In genomic region chr3:108477511-108478147, GRCh38 we compare ENCODE assay signal across 8 cellular contexts. TPM values are rescaled to one million over a fixed set of nuclear protein-coding genes. Genes with fewer than 3 reads are reported as not detected.
A peak's percentile ranks its signal among the peaks of the same experiment; 100 is the strongest.
DNase-seq lines count a peak whose midpoint lies in the region; FAIRE-seq and TF ChIP-seq lines count a peak whose summit lies in the region.

No MANE protein-coding gene starts in this region.

- no peak overlapping the region for H2AFZ ChIP-seq in astrocyte (ENCODE audit: low read depth, low read length)

- H3K27me3 ChIP-seq in astrocyte (ENCODE audit: insufficient read depth, low read length): no peaks in the 10 kb centered on the region
- H3K27me3 ChIP-seq in iPS DF 6.9 (ENCODE audit: control insufficient read depth, insufficient read depth, low read length): no peaks in the 10 kb centered on the region

- H3K36me3 ChIP-seq in astrocyte (ENCODE audit: insufficient read depth, low read length) (no peaks in the 10 kb centered on the region), iPS DF 6.9 (ENCODE audit: control insufficient read depth, insufficient read depth, low read length) (no peaks in the 10 kb centered on the region)

- H3K27ac Mint-ChIP-seq in HFFc6 (no peak overlapping the region), astrocyte (ENCODE audit: unreplicated experiment) (no peak overlapping the region)
- no peak overlapping the region for H3K27ac Mint-ChIP-seq in T-helper 2 cell treated with Interferon-gamma antibody and Interleukin-4, amounts not matched to agents 5 μg/mL and 100 μg/mL, for 36 hours

- H3K27me3 Mint-ChIP-seq in HFFc6 (ENCODE audit: insufficient read depth) (no peaks in the 10 kb centered on the region), astrocyte (ENCODE audit: low read depth, unreplicated experiment) (no peaks in the 10 kb centered on the region)
- H3K27me3 Mint-ChIP-seq in T-helper 2 cell treated with Interferon-gamma antibody and Interleukin-4, amounts not matched to agents 5 μg/mL and 100 μg/mL, for 36 hours (ENCODE audit: low read depth): peaks cover 7% of the 10 kb centered on the region

- no peaks in the 10 kb centered on the region for H3K79me2 ChIP-seq in astrocyte (ENCODE audit: insufficient read depth, low read length)

- H3K4me3 ChIP-seq in astrocyte (ENCODE audit: insufficient read depth, low read depth, low read length) (no peak overlapping the region), iPS DF 6.9 (ENCODE audit: low read length) (no peak overlapping the region)

- FAIRE-seq in astrocyte (lab: Jason Lieb, UNC): peak; percentile 80

- WGBS in iPS DF 6.9 (ENCODE audit: insufficient coverage, insufficient read length): no CpG with 5 or more reads among the region's 4 CpGs

- H3K27ac ChIP-seq in astrocyte (ENCODE audit: low read depth, low read length) (no peak overlapping the region), iPS DF 6.9 (ENCODE audit: low read length) (no peak overlapping the region)

- H3K4me2 ChIP-seq in astrocyte (ENCODE audit: low read length): no peak overlapping the region

- H3K36me3 Mint-ChIP-seq in HFFc6 (ENCODE audit: low read depth): no peaks in the 10 kb centered on the region
- no peaks in the 10 kb centered on the region for H3K36me3 Mint-ChIP-seq in T-helper 2 cell treated with Interferon-gamma antibody and Interleukin-4, amounts not matched to agents 5 μg/mL and 100 μg/mL, for 36 hours (ENCODE audit: low read depth)
- H3K36me3 Mint-ChIP-seq in astrocyte (ENCODE audit: low read depth, unreplicated experiment): no peaks in the 10 kb centered on the region

- no peaks in the 10 kb centered on the region for H4K20me1 ChIP-seq in astrocyte (ENCODE audit: insufficient read depth, low read length)

- peak; percentile 32 for DNase-seq in ELF-1 (ENCODE audit: low read depth, low spot score)
- DNase-seq in HFFc6: peak; percentile 46
- DNase-seq in NCI-H1930 (lab: John Stamatoyannopoulos, UW): peak; percentile 8 to 27
- DNase-seq in T-helper 2 cell treated with Interferon-gamma antibody and Interleukin-4, amounts not matched to agents 5 μg/mL and 100 μg/mL, for 36 hours (ENCODE audit: low spot score): peak; percentile 29
- peak; percentile 51 for DNase-seq in astrocyte (ENCODE audit: low read depth)
- peak; percentile 31 for DNase-seq in iPS DF 6.9 (ENCODE audit: low read depth, low spot score)
- peak; percentile 16 to 41 for DNase-seq in stimulated activated CD4-positive, alpha-beta T cell treated with anti-CD3 and anti-CD28 coated beads, Interleukin-15, amount 100 ng/mL, for 48 hours (ENCODE audit: low read depth in 2 of 2)
- DNase-seq in cerebellar nuclear complex (lab: John Stamatoyannopoulos, UW): no peak

- H3K4me3 Mint-ChIP-seq in HFFc6 (no peak overlapping the region), astrocyte (ENCODE audit: unreplicated experiment) (no peak overlapping the region)
- H3K4me3 Mint-ChIP-seq in T-helper 2 cell treated with Interferon-gamma antibody and Interleukin-4, amounts not matched to agents 5 μg/mL and 100 μg/mL, for 36 hours: no peak overlapping the region

- no peak overlapping the region for H3K9ac ChIP-seq in astrocyte (ENCODE audit: low read length)

- H3K4me1 ChIP-seq in astrocyte (ENCODE audit: insufficient read depth, low read length) (peaks cover 4% of the 10 kb centered on the region), iPS DF 6.9 (ENCODE audit: control insufficient read depth, insufficient read depth, low read length) (no peaks in the 10 kb centered on the region)

- TF ChIP-seq CTCF in HFFc6 (IDR thresholded peaks at IDR 0.05) (peak; percentile 89), astrocyte (IDR thresholded peaks at IDR 0.05; ENCODE audit: insufficient read depth, low read depth, low read length) (peak; percentile 70)

- H3K9me3 Mint-ChIP-seq in HFFc6 (no peaks in the 10 kb centered on the region), astrocyte (ENCODE audit: unreplicated experiment) (no peaks in the 10 kb centered on the region)
- H3K9me3 Mint-ChIP-seq in T-helper 2 cell treated with Interferon-gamma antibody and Interleukin-4, amounts not matched to agents 5 μg/mL and 100 μg/mL, for 36 hours: no peaks in the 10 kb centered on the region

- H3K4me1 Mint-ChIP-seq in HFFc6 (ENCODE audit: low read depth) (peaks cover 51% of the 10 kb centered on the region), astrocyte (ENCODE audit: low read depth, unreplicated experiment) (peaks cover 2% of the 10 kb centered on the region)
- H3K4me1 Mint-ChIP-seq in T-helper 2 cell treated with Interferon-gamma antibody and Interleukin-4, amounts not matched to agents 5 μg/mL and 100 μg/mL, for 36 hours (ENCODE audit: low read depth): no peaks in the 10 kb centered on the region

- H3K9me3 ChIP-seq in astrocyte (ENCODE audit: insufficient read depth, low read depth, low read length) (no peaks in the 10 kb centered on the region), iPS DF 6.9 (ENCODE audit: control insufficient read depth, insufficient read depth, low read length) (no peaks in the 10 kb centered on the region)

RNA-seq across cellular contexts. Expression of gene MYH15, which starts 32.8 kb away (rescaled TPM):
- total RNA-seq in HFFc6 (2021; fragmentation: NEBNext Ultra II Directional; extraction: Animal tissue kit (Norgen Biotek cat#: 25700)): under 1 TPM; 0.19 to 0.59 (median 0.31) TPM
- 0.36 and 0.59 TPM in 2 replicates for total RNA-seq in astrocyte

Comparison
In these comparisons a context has a peak if more than half of its experiments do, and no peak if none do; other contexts are left out.
1. DNase-seq: peak in ELF-1 (single experiment), HFFc6 (single experiment), NCI-H1930 (2 of 2), T-helper 2 cell treated with Interferon-gamma antibody and Interleukin-4, amounts not matched to agents 5 μg/mL and 100 μg/mL, for 36 hours (single experiment), astrocyte (single experiment), iPS DF 6.9 (single experiment) and stimulated activated CD4-positive, alpha-beta T cell treated with anti-CD3 and anti-CD28 coated beads, Interleukin-15, amount 100 ng/mL, for 48 hours (2 of 2); none in cerebellar nuclear complex (0 of 2).